In the genomic region with DNA sequence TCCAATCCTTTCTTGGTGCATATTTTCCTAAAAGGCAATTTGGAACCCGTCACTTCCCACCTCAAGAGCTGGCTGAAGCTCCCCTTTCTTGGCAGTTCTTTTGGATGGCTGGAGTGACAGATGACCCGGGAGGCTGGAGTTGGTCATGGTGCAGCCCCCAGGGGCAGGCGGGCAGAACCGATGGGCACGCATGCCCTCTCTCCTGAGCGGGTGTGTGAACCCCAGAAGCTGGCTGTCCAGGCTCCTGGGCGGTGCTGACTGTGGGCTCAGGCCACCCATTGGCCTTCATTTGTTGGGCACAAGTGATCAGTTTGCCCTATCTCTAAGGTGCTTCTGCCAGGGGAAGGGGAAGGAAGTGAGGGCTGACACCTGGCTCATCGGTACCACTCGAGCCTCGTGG, we compare ENCODE assay signal across 33 cellular contexts.
"Had no signal": no experiment of that assay in that cellular context is flagged by ENCODE, and none has a peak within 500 bp of the region (broad histone marks: within the 10 kb centered on the region; RNA-seq: fewer than 3 reads in every experiment).

No MANE protein-coding gene starts in this region.

- H3K9me3 Mint-ChIP-seq: activated naive CD4-positive, alpha-beta T cell treated with anti-CD3 and anti-CD28 coated beads for 36 hours; activated naive CD4-positive, alpha-beta T cell treated with anti-CD3 and anti-CD28 coated beads, Interleukin-2, amount 50 U/mL, for 24 hours; activated naive CD8-positive, alpha-beta T cell treated with anti-CD3 and anti-CD28 coated beads for 36 hours; activated naive CD8-positive, alpha-beta T cell treated with anti-CD3 and anti-CD28 coated beads, Interleukin-2, amount 50 U/mL, for 24 hours; activated T-helper 1 cell treated with anti-CD3 and anti-CD28 coated beads, Interleukin-12 subunit alpha, Interleukin-12 subunit beta, Interleukin-2, Interleukin-4 antibody, amounts not matched to agents 30 ng/mL and 10 ng/mL and 1 ng/mL, durations not matched to agents 14 hours and 24 hours and 36 hours; activated T-helper 2 cell treated with anti-CD3 and anti-CD28 coated beads, Interferon-gamma antibody, Interleukin-2, Interleukin-4, amounts not matched to agents 10 μg/mL and 5 μg/mL and 100 μg/mL, durations not matched to agents 14 hours and 24 hours and 36 hours had no signal

- H3K27me3 ChIP-seq: body of pancreas, gastroesophageal sphincter had no signal

- H3K36me3 Mint-ChIP-seq: activated CD8-positive, alpha-beta memory T cell treated with anti-CD3 and anti-CD28 coated beads, Interleukin-2, amount 10 ng/mL, durations not matched to agents 7 days and 5 days; activated naive CD4-positive, alpha-beta T cell treated with anti-CD3 and anti-CD28 coated beads, Interleukin-2, amount 50 U/mL, for 24 hours had no signal

- H3K4me1 Mint-ChIP-seq: activated CD8-positive, alpha-beta memory T cell treated with anti-CD3 and anti-CD28 coated beads, Interleukin-2, amount 10 ng/mL, durations not matched to agents 7 days and 5 days; activated naive CD4-positive, alpha-beta T cell treated with anti-CD3 and anti-CD28 coated beads, Interleukin-2, amount 50 U/mL, for 24 hours; activated naive CD8-positive, alpha-beta T cell treated with anti-CD3 and anti-CD28 coated beads for 36 hours; activated naive CD8-positive, alpha-beta T cell treated with anti-CD3 and anti-CD28 coated beads, Interleukin-2, amount 50 U/mL, for 24 hours had no signal

- H3K27ac ChIP-seq: adrenal gland, body of pancreas, epithelial cell of prostate, heart right ventricle had no signal

- DNase-seq: activated CD4-positive, alpha-beta T cell treated with anti-CD3 and anti-CD28 coated beads for 48 hours; activated CD4-positive, alpha-beta T cell treated with anti-CD3 and anti-CD28 coated beads, Interleukin-2, amount 50 U/mL, for 1 hour; activated CD4-positive, alpha-beta T cell treated with anti-CD3 and anti-CD28 coated beads, Interleukin-2, amount 50 U/mL, for 48 hours; activated CD4-positive, CD25-positive, alpha-beta regulatory T cell; activated CD4-positive, CD25-positive, alpha-beta regulatory T cell treated with anti-CD3 and anti-CD28 coated beads, Interleukin-2, amount 50 U/mL, for 72 hours; activated CD8-positive, alpha-beta memory T cell treated with anti-CD3 and anti-CD28 coated beads, Interleukin-2, amount 10 ng/mL, durations not matched to agents 7 days and 5 days; activated CD8-positive, alpha-beta memory T cell treated with anti-CD3 and anti-CD28 coated beads, Interleukin-2, amount 50 U/mL, for 4 hours; activated CD8-positive, alpha-beta T cell treated with anti-CD3 and anti-CD28 coated beads, Interleukin-2, amount 10 ng/mL, durations not matched to agents 7 days and 5 days; activated effector memory CD4-positive, alpha-beta T cell treated with anti-CD3 and anti-CD28 coated beads, Interleukin-2, amount 50 U/mL, for 16 hours; activated naive CD4-positive, alpha-beta T cell treated with anti-CD3 and anti-CD28 coated beads for 36 hours; activated naive CD8-positive, alpha-beta T cell treated with anti-CD3 and anti-CD28 coated beads for 36 hours; activated naive CD8-positive, alpha-beta T cell treated with anti-CD3 and anti-CD28 coated beads, Interleukin-2, amount 50 U/mL, for 24 hours; activated T-cell treated with anti-CD3 and anti-CD28 coated beads, Interleukin-2, amount 50 U/mL, for 1 hour; activated T-cell treated with anti-CD3 and anti-CD28 coated beads, Interleukin-2, amount 50 U/mL, for 48 hours; adrenal gland; amygdala; aorta; body of pancreas; cortex of kidney; dermis blood vessel endothelial cell; effector CD4-positive, alpha-beta T cell; effector memory CD8-positive, alpha-beta T cell; esophagus squamous epithelium; foreskin melanocyte; heart right ventricle; T-helper 2 cell had no signal

- H3K27ac Mint-ChIP-seq: activated CD8-positive, alpha-beta memory T cell treated with anti-CD3 and anti-CD28 coated beads, Interleukin-2, amount 10 ng/mL, durations not matched to agents 7 days and 5 days; activated CD8-positive, alpha-beta T cell treated with anti-CD3 and anti-CD28 coated beads, Interleukin-2, amount 10 ng/mL, durations not matched to agents 7 days and 5 days; activated naive CD4-positive, alpha-beta T cell treated with anti-CD3 and anti-CD28 coated beads for 36 hours; activated naive CD4-positive, alpha-beta T cell treated with anti-CD3 and anti-CD28 coated beads, Interleukin-2, amount 50 U/mL, for 24 hours; activated naive CD8-positive, alpha-beta T cell treated with anti-CD3 and anti-CD28 coated beads for 36 hours; activated naive CD8-positive, alpha-beta T cell treated with anti-CD3 and anti-CD28 coated beads, Interleukin-2, amount 50 U/mL, for 24 hours; activated T-helper 1 cell treated with anti-CD3 and anti-CD28 coated beads, Interleukin-12 subunit alpha, Interleukin-12 subunit beta, Interleukin-2, Interleukin-4 antibody, amounts not matched to agents 30 ng/mL and 10 ng/mL and 1 ng/mL, durations not matched to agents 14 hours and 24 hours and 36 hours; activated T-helper 2 cell treated with anti-CD3 and anti-CD28 coated beads, Interferon-gamma antibody, Interleukin-2, Interleukin-4, amounts not matched to agents 10 μg/mL and 5 μg/mL and 100 μg/mL, durations not matched to agents 14 hours and 24 hours and 36 hours; effector memory CD8-positive, alpha-beta T cell had no signal

- H3K4me3 Mint-ChIP-seq: activated CD8-positive, alpha-beta memory T cell treated with anti-CD3 and anti-CD28 coated beads, Interleukin-2, amount 10 ng/mL, durations not matched to agents 7 days and 5 days; activated CD8-positive, alpha-beta T cell treated with anti-CD3 and anti-CD28 coated beads, Interleukin-2, amount 10 ng/mL, durations not matched to agents 7 days and 5 days; activated naive CD4-positive, alpha-beta T cell treated with anti-CD3 and anti-CD28 coated beads for 36 hours; activated naive CD4-positive, alpha-beta T cell treated with anti-CD3 and anti-CD28 coated beads, Interleukin-2, amount 50 U/mL, for 24 hours; activated naive CD8-positive, alpha-beta T cell treated with anti-CD3 and anti-CD28 coated beads for 36 hours; activated naive CD8-positive, alpha-beta T cell treated with anti-CD3 and anti-CD28 coated beads, Interleukin-2, amount 50 U/mL, for 24 hours; activated T-helper 1 cell treated with anti-CD3 and anti-CD28 coated beads, Interleukin-12 subunit alpha, Interleukin-12 subunit beta, Interleukin-2, Interleukin-4 antibody, amounts not matched to agents 30 ng/mL and 10 ng/mL and 1 ng/mL, durations not matched to agents 14 hours and 24 hours and 36 hours; effector memory CD8-positive, alpha-beta T cell had no signal

- H3K9me3 ChIP-seq: adrenal gland, body of pancreas, esophagus squamous epithelium, gastroesophageal sphincter, heart right ventricle had no signal

- H3K4me1 ChIP-seq: adrenal gland, body of pancreas, heart right ventricle had no signal

- H3K36me3 ChIP-seq: adrenal gland, esophagus squamous epithelium, gastroesophageal sphincter, heart right ventricle had no signal

- FAIRE-seq: colon, endothelial cell of umbilical vein had no signal

- H3K4me3 ChIP-seq: adrenal gland, body of pancreas, esophagus squamous epithelium, gastroesophageal sphincter, heart right ventricle had no signal
